ENCODE assay signal across 23 cellular contexts in genomic region chr3:107806021-107806420, GRCh38.
"Had no signal": no experiment of that assay in that cellular context is flagged by ENCODE, and none has a peak within 500 bp of the region (broad histone marks: within the 10 kb centered on the region; RNA-seq: fewer than 3 reads in every experiment).

No MANE protein-coding gene starts in this region.

- H3K9me3 Mint-ChIP-seq: dendritic cell treated with granulocyte-macrophage colony-stimulating factor and Interleukin-4, amounts not matched to agents 40 ng/mL and 50 ng/mL, for 4 days; effector memory CD8-positive, alpha-beta T cell; endodermal cell had no signal

- H3K9me3 ChIP-seq: colonic mucosa, esophagus muscularis mucosa, esophagus squamous epithelium, gastrocnemius medialis, gastroesophageal sphincter, heart left ventricle, heart right ventricle had no signal

- H3K27ac ChIP-seq: colonic mucosa, coronary artery, epithelial cell of prostate, esophagus muscularis mucosa, esophagus squamous epithelium, foreskin keratinocyte, gastrocnemius medialis, gastroesophageal sphincter, heart left ventricle, heart right ventricle had no signal

- H3K27me3 ChIP-seq: colonic mucosa, dorsolateral prefrontal cortex, esophagus muscularis mucosa, esophagus squamous epithelium, foreskin keratinocyte, gastrocnemius medialis, gastroesophageal sphincter, heart left ventricle, heart right ventricle had no signal

- H3K27me3 Mint-ChIP-seq: dendritic cell treated with granulocyte-macrophage colony-stimulating factor and Interleukin-4, amounts not matched to agents 40 ng/mL and 50 ng/mL, for 4 days; effector memory CD8-positive, alpha-beta T cell had no signal

- H3K4me1 Mint-ChIP-seq: endodermal cell had no signal

- H3K4me3 ChIP-seq: colonic mucosa, coronary artery, dorsolateral prefrontal cortex, esophagus muscularis mucosa, esophagus squamous epithelium, gastrocnemius medialis, gastroesophageal sphincter, heart left ventricle, heart right ventricle had no signal

- H3K27ac Mint-ChIP-seq: dendritic cell treated with granulocyte-macrophage colony-stimulating factor and Interleukin-4, amounts not matched to agents 40 ng/mL and 50 ng/mL, for 4 days; effector memory CD8-positive, alpha-beta T cell; endodermal cell had no signal

- DNase-seq: colonic mucosa; cortex of kidney; dermis blood vessel endothelial cell; dorsolateral prefrontal cortex; effector CD4-positive, alpha-beta T cell; effector CD8-positive, alpha-beta T cell; effector memory CD4-positive, alpha-beta T cell; effector memory CD8-positive, alpha-beta T cell; endodermal cell; erythroblast; esophagus squamous epithelium; foreskin keratinocyte; foreskin melanocyte; gastrocnemius medialis; glutamatergic neuron; head of caudate nucleus; heart left ventricle; heart right ventricle had no signal

- H3K4me1 ChIP-seq: colonic mucosa, esophagus squamous epithelium, foreskin keratinocyte, gastrocnemius medialis, heart left ventricle, heart right ventricle had no signal

- H3K4me3 Mint-ChIP-seq: dendritic cell treated with granulocyte-macrophage colony-stimulating factor and Interleukin-4, amounts not matched to agents 40 ng/mL and 50 ng/mL, for 4 days; effector memory CD8-positive, alpha-beta T cell; endodermal cell had no signal

- H3K36me3 ChIP-seq: colonic mucosa had no signal
